Comparison of ENCODE assay signal across 13 cellular contexts in the genomic region with DNA sequence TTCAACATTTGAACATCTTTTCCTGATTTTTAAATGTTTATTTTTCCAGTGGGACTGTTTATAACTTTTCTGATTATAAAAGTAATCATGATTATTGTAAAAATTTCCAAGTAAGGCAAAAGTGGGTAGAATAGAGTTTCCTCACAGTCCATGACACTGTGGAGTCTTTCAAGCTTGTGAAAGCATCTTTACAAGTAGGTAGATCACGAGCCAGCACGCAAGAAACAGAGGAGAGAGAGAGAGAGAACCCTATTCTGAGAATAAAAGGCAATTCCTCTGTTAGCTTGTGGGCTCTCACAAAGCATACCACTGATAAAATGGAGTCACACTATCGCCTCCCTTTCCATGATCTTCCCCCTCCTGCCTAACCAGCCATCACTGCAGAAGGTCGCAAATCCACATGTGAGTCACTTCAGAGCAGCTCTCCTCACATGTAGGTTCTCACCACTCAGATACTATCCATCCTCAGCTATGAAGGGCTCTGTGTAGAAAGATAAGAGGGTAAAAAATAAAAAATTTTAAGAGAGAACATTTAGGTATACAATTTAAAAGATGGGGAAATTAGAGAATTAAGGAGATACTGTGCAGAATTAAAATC. TPM values are rescaled to one million over a fixed set of nuclear protein-coding genes. Genes with fewer than 3 reads are reported as not detected.
A peak's percentile ranks its signal among the peaks of the same experiment; 100 is the strongest.
DNase-seq lines count a peak whose midpoint lies in the region; ATAC-seq, FAIRE-seq and TF ChIP-seq lines count a peak whose summit lies in the region.
"Had no signal": no experiment of that assay in that cellular context is flagged by ENCODE, and none has a peak within 500 bp of the region (broad histone marks: within the 10 kb centered on the region; RNA-seq: fewer than 3 reads in every experiment).

No MANE protein-coding gene starts in this region.

- H3F3A ChIP-seq in neural progenitor cell (ENCODE audit: low read depth): no peaks in the 10 kb centered on the region

- peak overlapping the region; percentile 39 to 43 for H3K4me3 Mint-ChIP-seq in activated T-cell treated with anti-CD3 and anti-CD28 coated beads, Interleukin-2, amount 50 U/mL, for 72 hours
- H3K4me3 Mint-ChIP-seq in neural progenitor cell: no peak overlapping the region

- peaks cover 5 to 7% of the 10 kb centered on the region in 2 donors for H3K9me3 Mint-ChIP-seq in activated T-cell treated with anti-CD3 and anti-CD28 coated beads, Interleukin-2, amount 50 U/mL, for 72 hours
- H3K9me3 Mint-ChIP-seq in neural progenitor cell: peaks cover 9% of the 10 kb centered on the region

- no peaks in the 10 kb centered on the region for H3K9me3 ChIP-seq in HepG2 (ENCODE audit: low read length)
- no peaks in the 10 kb centered on the region for H3K9me3 ChIP-seq in right lobe of liver
- H3K9me3 ChIP-seq in neural progenitor cell (ENCODE audit: low read depth): no peaks in the 10 kb centered on the region
- H3K9me3 ChIP-seq in ovary: no peaks in the 10 kb centered on the region
- H3K9me3 ChIP-seq: prostate gland had no signal

- H3K27ac ChIP-seq in HepG2 (ENCODE audit: extremely low read length, insufficient read depth, low read length) (no peak overlapping the region), right lobe of liver (no peak overlapping the region), neural progenitor cell (no peak overlapping the region), ovary (no peak overlapping the region)
- H3K27ac ChIP-seq: KMS-11, prostate gland had no signal

- no TSS peak for BruUV-seq in HepG2 (replicated peaks; lab: Mats Ljungman, UMichigan)

- 95% methylated on average over 4 of the region's 4 CpGs for WGBS in HepG2 (ENCODE audit: low lambda C conversion rate)
- WGBS in right lobe of liver (ENCODE audit: insufficient coverage, low coverage, low lambda C conversion rate, missing lambda C conversion rate): 92% methylated on average over 3 of the region's 4 CpGs
- 72 to 78% (median 74%) methylated on average over 4 of the region's 4 CpGs for WGBS in ovary, 3 donors

- FAIRE-seq in HepG2 (lab: Jason Lieb, UNC): no peak

- H3K79me2 ChIP-seq in HepG2 (ENCODE audit: insufficient read depth, low read length) (peaks cover 2% of the 10 kb centered on the region), neural progenitor cell (ENCODE audit: low read depth) (peaks cover 3% of the 10 kb centered on the region)

- TF ChIP-seq CTCF in HepG2 (CRISPR knock-in tag; IDR thresholded peaks at IDR 0.05) (no peak), right lobe of liver (IDR thresholded peaks at IDR 0.05) (no peak), fibroblast of the aortic adventitia (IDR thresholded peaks at IDR 0.05; ENCODE audit: insufficient read depth, low read length) (no peak), neural progenitor cell (IDR thresholded peaks at IDR 0.05) (no peak), ovary (IDR thresholded peaks at IDR 0.05) (no peak)

- no peak for ATAC-seq in HepG2
- no peak for ATAC-seq in right lobe of liver
- no peak for ATAC-seq in activated T-cell treated with anti-CD3 and anti-CD28 coated beads, Interleukin-2, amount 50 U/mL, for 72 hours (replicated peaks in 1 of 2)

- H4K20me1 ChIP-seq in HepG2 (ENCODE audit: insufficient read depth, low read length): no peaks in the 10 kb centered on the region
- no peaks in the 10 kb centered on the region for H4K20me1 ChIP-seq in neural progenitor cell (ENCODE audit: low read depth)

- H3K27ac Mint-ChIP-seq in activated T-cell treated with anti-CD3 and anti-CD28 coated beads, Interleukin-2, amount 50 U/mL, for 72 hours: peak overlapping the region; percentile 68
- no peak overlapping the region for H3K27ac Mint-ChIP-seq in neural progenitor cell

- H3K36me3 ChIP-seq in HepG2 (replicated peaks in 1 of 2; ENCODE audit: control insufficient read depth in 1 of 2, insufficient read depth in 2 of 2, low read length in 2 of 2): no peaks in the 10 kb centered on the region
- peaks cover 0 to 3% (median 0%) of the 10 kb centered on the region in 4 donors for H3K36me3 ChIP-seq in right lobe of liver
- no peaks in the 10 kb centered on the region for H3K36me3 ChIP-seq in neural progenitor cell
- H3K36me3 ChIP-seq in ovary: no peaks in the 10 kb centered on the region
- H3K36me3 ChIP-seq: prostate gland had no signal

- H3K4me1 Mint-ChIP-seq in activated T-cell treated with anti-CD3 and anti-CD28 coated beads, Interleukin-2, amount 50 U/mL, for 72 hours (ENCODE audit: low read depth): peaks cover 91% of the 10 kb centered on the region
- no peaks in the 10 kb centered on the region for H3K4me1 Mint-ChIP-seq in neural progenitor cell

- no peak for TF ChIP-seq RAD21 in HepG2 (CRISPR knock-in tag; IDR thresholded peaks at IDR 0.05)

- H3K4me3 ChIP-seq in HepG2 (replicated peaks in 1 of 3; ENCODE audit: insufficient read depth in 1 of 3, low read depth in 2 of 3, low read length in 3 of 3) (no peak overlapping the region), right lobe of liver (no peak overlapping the region), fibroblast of the aortic adventitia (ENCODE audit: low read depth, low read length) (no peak overlapping the region), neural progenitor cell (no peak overlapping the region), ovary (no peak overlapping the region)
- H3K4me3 ChIP-seq: prostate gland had no signal

- DNase-seq in HepG2 (ENCODE audit: low spot score): no peak
- DNase-seq in right lobe of liver: no peak
- DNase-seq in activated T-cell treated with anti-CD3 and anti-CD28 coated beads, Interleukin-2, amount 50 U/mL, for 72 hours: no peak
- peak; percentile 30 for DNase-seq in fibroblast of the aortic adventitia (ENCODE audit: low read depth)
- DNase-seq in neural progenitor cell (ENCODE audit: low spot score): no peak
- DNase-seq in ovary: no peak
- no peak for DNase-seq in amygdala (lab: John Stamatoyannopoulos, UW)
- no peak for DNase-seq in activated CD8-positive, alpha-beta memory T cell treated with anti-CD3 and anti-CD28 coated beads for 24 hours
- DNase-seq: DMS 273 treated with DMSO at 0.1 percent for 48 hours; effector memory CD4-positive, alpha-beta T cell; NCI-H1105 had no signal

- H3K36me3 Mint-ChIP-seq in activated T-cell treated with anti-CD3 and anti-CD28 coated beads, Interleukin-2, amount 50 U/mL, for 72 hours (ENCODE audit: insufficient read depth in 2 of 2): peaks cover 11 to 23% of the 10 kb centered on the region in 2 donors
- peaks cover 10% of the 10 kb centered on the region for H3K36me3 Mint-ChIP-seq in neural progenitor cell

- no peak for TF ChIP-seq POLR2A in HepG2 (IDR thresholded peaks at IDR 0.05; ENCODE audit: insufficient read depth in 1 of 2, low read depth in 2 of 2, low read length in 2 of 2)
- TF ChIP-seq POLR2A in right lobe of liver (IDR thresholded peaks at IDR 0.05): no peak
- TF ChIP-seq POLR2A in ovary (IDR thresholded peaks at IDR 0.05): no peak

- POLR2A ChIA-PET in HepG2 (lab: Yijun Ruan, JAX): no interaction called here

- H3K4me1 ChIP-seq in HepG2 (ENCODE audit: insufficient read depth, low read length): peaks cover 14% of the 10 kb centered on the region
- H3K4me1 ChIP-seq in right lobe of liver: no peaks in the 10 kb centered on the region
- H3K4me1 ChIP-seq in neural progenitor cell: no peaks in the 10 kb centered on the region
- no peaks in the 10 kb centered on the region for H3K4me1 ChIP-seq in ovary (ENCODE audit: insufficient read depth)
- H3K4me1 ChIP-seq: prostate gland had no signal

- CTCF ChIA-PET in HepG2 (lab: Yijun Ruan, JAX; ENCODE audit: low intra/inter-chr PET ratio, low total read pairs): no interaction called here

- intact Hi-C loops in HepG2 (cut with micrococcal nuclease; ENCODE audit: unreplicated experiment) (no loop called here), right lobe of liver (cut with DNase I) (no loop called here), ovary (cut with DNase I) (no loop called here)

- TF ChIP-seq EP300 in HepG2 (IDR thresholded peaks at IDR 0.05; ENCODE audit: low read depth in 2 of 2, low read length in 2 of 2): no peak
- TF ChIP-seq EP300 in HepG2 (CRISPR knock-in tag; IDR thresholded peaks at IDR 0.05; ENCODE audit: borderline replicate concordance): no peak
- no peak for TF ChIP-seq EP300 in ovary (IDR thresholded peaks at IDR 0.05)

- H3K27me3 ChIP-seq in HepG2 (ENCODE audit: control insufficient read depth in 1 of 2, insufficient read depth in 2 of 2, low read length in 2 of 2): no peaks in the 10 kb centered on the region
- no peaks in the 10 kb centered on the region for H3K27me3 ChIP-seq in right lobe of liver
- no peaks in the 10 kb centered on the region for H3K27me3 ChIP-seq in neural progenitor cell
- no peaks in the 10 kb centered on the region for H3K27me3 ChIP-seq in ovary

- in situ Hi-C loops in HepG2 (cut with HindIII; ENCODE audit: extremely low pct_ligation_motif_present, low pct_unique_long_range_greater_than_20kb): no loop called here

- H3K27me3 Mint-ChIP-seq in activated T-cell treated with anti-CD3 and anti-CD28 coated beads, Interleukin-2, amount 50 U/mL, for 72 hours (ENCODE audit: low read depth): no peaks in the 10 kb centered on the region
- H3K27me3 Mint-ChIP-seq in neural progenitor cell (ENCODE audit: insufficient read depth, low read depth): no peaks in the 10 kb centered on the region

- H3K9ac ChIP-seq in HepG2 (ENCODE audit: insufficient read depth, low read depth, low read length) (no peak overlapping the region), neural progenitor cell (no peak overlapping the region)
- H3K9ac ChIP-seq: KMS-11 had no signal

- no peak overlapping the region for H2AFZ ChIP-seq in HepG2 (ENCODE audit: low read length)
- H2AFZ ChIP-seq in neural progenitor cell (replicated peaks): no peak overlapping the region

- H3K4me2 ChIP-seq in HepG2 (ENCODE audit: low read depth, low read length): no peak overlapping the region
- H3K4me2 ChIP-seq in neural progenitor cell: no peak overlapping the region
- H3K4me2 ChIP-seq: KMS-11 had no signal

RNA-seq across cellular contexts. Expression of a gene that starts 40.3 kb away (rescaled TPM):
- total RNA-seq in HepG2 (2016; rRNA removed; fragmentation: Illumina TruSeq; extraction: Trizol) (10.3 and 15.2 TPM in 2 replicates), right lobe of liver (10 to 100 TPM; 12.7 to 30.5 (median 20.5) TPM), fibroblast of the aortic adventitia (ENCODE audit: low replicate concordance) (82.6 and 88.1 TPM in 2 replicates), neural progenitor cell (ENCODE audit: low replicate concordance) (11.8 and 20.8 TPM in 2 replicates), ovary (10 to 100 TPM; 13.2 to 53.6 (median 38.0) TPM)
- 2.4 and 3.1 TPM in 2 replicates for total RNA-seq in HepG2 (2016; cell fraction: cytosol; rRNA removed; fragmentation: Illumina TruSeq; extraction: Trizol; ENCODE audit: low read depth)
- total RNA-seq in HepG2 (2016; cell fraction: insoluble cytoplasmic fraction; rRNA removed; fragmentation: Illumina TruSeq; extraction: Trizol): 9.4 and 12.9 TPM in 2 replicates
- total RNA-seq in HepG2 (2016; cell fraction: membrane; rRNA removed; fragmentation: Illumina TruSeq; extraction: Trizol): 7.2 and 7.6 TPM in 2 replicates
- total RNA-seq in HepG2 (2016; cell fraction: nucleus; rRNA removed; fragmentation: Illumina TruSeq; extraction: Trizol): 20.2 and 27.8 TPM in 2 replicates
- polyA plus RNA-seq in HepG2 (2011; rRNA removed) (9.4 and 9.8 TPM in 2 replicates), ovary (10 to 100 TPM in 1 of 2 donors, 1 to 10 TPM in 1; 7.4 to 27.1 TPM)
- 4.3 and 6.0 TPM in 2 replicates for polyA plus RNA-seq in HepG2 (2011; cell fraction: cytosol; rRNA removed)
- polyA plus RNA-seq in HepG2 (2011; cell fraction: nucleus; rRNA removed): 13.6 and 15.8 TPM in 2 replicates
- 7.2 and 9.5 TPM in 2 replicates for polyA plus RNA-seq in HepG2 (2012)
- polyA plus RNA-seq in HepG2 (2016; cell fraction: cytosol; fragmentation: Illumina TruSeq; extraction: Trizol; ENCODE audit: low read depth): 0.59 and 1.3 TPM in 2 replicates
- 7.3 and 8.6 TPM in 2 replicates for polyA plus RNA-seq in HepG2 (2016; cell fraction: insoluble cytoplasmic fraction; fragmentation: Illumina TruSeq; extraction: Trizol; ENCODE audit: low read depth)
- polyA plus RNA-seq in HepG2 (2016; cell fraction: membrane; fragmentation: Illumina TruSeq; extraction: Trizol; ENCODE audit: low read depth): 1.5 and 1.9 TPM in 2 replicates
- polyA plus RNA-seq in HepG2 (2016; cell fraction: nucleus; fragmentation: Illumina TruSeq; extraction: Trizol; ENCODE audit: insufficient read depth, low read depth): 14.2 and 15.4 TPM in 2 replicates
- polyA minus RNA-seq in HepG2 (2011; rRNA and poly(A)+ RNA removed; ENCODE audit: low replicate concordance): 8.6 and 11.3 TPM in 2 replicates
- 17.2 and 18.3 TPM in 2 replicates for polyA minus RNA-seq in HepG2 (2011; cell fraction: cytosol; rRNA and poly(A)+ RNA removed)
- 41.1 and 50.6 TPM in 2 replicates for polyA minus RNA-seq in HepG2 (2011; cell fraction: nucleus; rRNA and poly(A)+ RNA removed)
- 100 to 1,000 TPM; 134 to 137 TPM for total RNA-seq in activated T-cell treated with anti-CD3 and anti-CD28 coated beads, Interleukin-2, amount 50 U/mL, for 72 hours
